In the genomic region with DNA sequence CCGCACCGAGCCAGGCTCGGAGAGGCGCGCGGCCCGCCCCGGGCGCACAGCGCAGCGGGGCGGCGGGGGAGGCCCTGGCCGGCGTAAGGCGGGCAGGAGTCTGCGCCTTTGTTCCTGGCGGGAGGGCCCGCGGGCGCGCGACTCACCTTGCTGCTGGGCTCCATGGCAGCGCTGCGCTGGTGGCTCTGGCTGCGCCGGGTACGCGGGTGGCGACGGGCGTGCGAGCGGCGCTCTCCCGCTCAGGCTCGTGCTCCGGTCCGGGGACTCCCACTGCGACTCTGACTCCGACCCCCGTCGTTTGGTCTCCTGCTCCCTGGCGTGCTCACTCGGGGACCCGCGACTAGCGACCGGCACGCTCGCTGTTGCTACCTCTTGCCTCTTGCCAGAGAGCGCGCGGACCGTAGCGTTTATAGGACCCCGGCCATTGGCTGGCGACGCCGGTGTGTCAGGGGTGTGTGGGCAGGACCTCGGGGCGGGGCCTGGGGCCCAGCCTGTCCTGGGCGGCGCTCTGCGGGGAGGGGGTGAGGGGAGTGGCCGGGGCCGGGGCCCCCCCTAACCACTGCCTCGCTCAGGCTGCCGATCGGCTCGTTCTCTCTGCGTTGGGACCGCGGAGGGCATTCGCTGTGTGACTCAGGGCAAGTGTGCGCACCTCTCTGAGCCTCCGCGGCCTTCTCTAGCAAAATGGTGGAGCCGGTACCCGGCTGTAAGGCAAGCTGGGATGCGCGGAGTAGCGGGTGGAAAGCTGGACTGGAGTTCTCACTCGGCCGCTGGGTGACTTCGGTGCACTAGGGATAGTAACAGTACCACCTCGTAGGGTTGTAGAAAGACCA, we compare ENCODE assay signal across 1 cellular context.
A peak's percentile ranks its signal among the peaks of the same experiment; 100 is the strongest.
TF ChIP-seq lines count a peak whose summit lies in the region.

SLC2A1 (minus strand) TSS at position 381 of the 830 bp plus-strand sequence; CDS start at position 164, 217 bp downstream.

TF ChIP-seq in HEK293, 187 proteins besides CTCF, POLR2A, EP300 and RAD21 (continued from another document):
- TF ChIP-seq PRDM10 (tag by site-specific recombination; IDR thresholded peaks at IDR 0.05) (peak; percentile 76), RBAK (tag by site-specific recombination; IDR thresholded peaks at IDR 0.05) (no peak), ZSCAN30 (tag by site-specific recombination; IDR thresholded peaks at IDR 0.05) (peak; percentile 24), ZNF654 (tag by site-specific recombination; IDR thresholded peaks at IDR 0.05; ENCODE audit: low read depth) (no peak), ZEB2 (tag by site-specific recombination; IDR thresholded peaks at IDR 0.05) (peak; percentile 89), ZNF169 (tag by site-specific recombination; IDR thresholded peaks at IDR 0.05) (no peak), MZF1 (tag by site-specific recombination; IDR thresholded peaks at IDR 0.05; ENCODE audit: borderline replicate concordance) (no peak), ZNF19 (tag by site-specific recombination; IDR thresholded peaks at IDR 0.05; ENCODE audit: low read depth) (no peak)
